In the genomic region with DNA sequence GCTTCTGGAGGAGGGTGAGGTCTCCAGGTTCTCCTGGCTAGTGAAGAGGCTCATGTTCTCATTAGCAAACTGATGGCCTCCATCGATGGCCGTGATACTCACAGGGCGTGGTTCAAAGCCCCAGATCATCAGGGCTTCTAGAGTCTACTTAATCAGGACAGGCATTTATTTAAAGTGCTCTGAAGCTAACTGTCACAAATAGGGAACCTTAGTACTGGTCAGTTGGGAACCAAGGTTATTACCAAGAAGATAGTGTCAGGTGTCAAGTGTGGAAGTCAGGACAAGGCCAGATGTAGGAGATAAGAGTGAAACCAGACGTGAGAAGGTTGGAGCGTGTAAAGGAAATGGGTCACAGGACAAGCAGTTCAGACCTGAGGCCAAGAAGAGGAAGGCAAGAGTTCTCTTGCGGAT, we compare ENCODE assay signal across 1 cellular context.
TF ChIP-seq lines count a peak whose summit lies in the region.

No MANE protein-coding gene starts in this region.

TF ChIP-seq in HCT116, 20 proteins besides CTCF, POLR2A, EP300 and RAD21:
- TF ChIP-seq, protein P1, sequence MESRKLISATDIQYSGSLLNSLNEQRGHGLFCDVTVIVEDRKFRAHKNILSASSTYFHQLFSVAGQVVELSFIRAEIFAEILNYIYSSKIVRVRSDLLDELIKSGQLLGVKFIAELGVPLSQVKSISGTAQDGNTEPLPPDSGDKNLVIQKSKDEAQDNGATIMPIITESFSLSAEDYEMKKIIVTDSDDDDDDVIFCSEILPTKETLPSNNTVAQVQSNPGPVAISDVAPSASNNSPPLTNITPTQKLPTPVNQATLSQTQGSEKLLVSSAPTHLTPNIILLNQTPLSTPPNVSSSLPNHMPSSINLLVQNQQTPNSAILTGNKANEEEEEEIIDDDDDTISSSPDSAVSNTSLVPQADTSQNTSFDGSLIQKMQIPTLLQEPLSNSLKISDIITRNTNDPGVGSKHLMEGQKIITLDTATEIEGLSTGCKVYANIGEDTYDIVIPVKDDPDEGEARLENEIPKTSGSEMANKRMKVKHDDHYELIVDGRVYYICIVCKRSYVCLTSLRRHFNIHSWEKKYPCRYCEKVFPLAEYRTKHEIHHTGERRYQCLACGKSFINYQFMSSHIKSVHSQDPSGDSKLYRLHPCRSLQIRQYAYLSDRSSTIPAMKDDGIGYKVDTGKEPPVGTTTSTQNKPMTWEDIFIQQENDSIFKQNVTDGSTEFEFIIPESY (IDR thresholded peaks at IDR 0.05; ENCODE audit: extremely low read depth, insufficient replicate concordance, low read length) = no peak
- peak; percentile 52; the same call in 1 of the 2 replicates for TF ChIP-seq CBX3 (IDR thresholded peaks at IDR 0.05; ENCODE audit: low read depth)
